Comparison of ENCODE assay signal across 16 cellular contexts in the genomic region with DNA sequence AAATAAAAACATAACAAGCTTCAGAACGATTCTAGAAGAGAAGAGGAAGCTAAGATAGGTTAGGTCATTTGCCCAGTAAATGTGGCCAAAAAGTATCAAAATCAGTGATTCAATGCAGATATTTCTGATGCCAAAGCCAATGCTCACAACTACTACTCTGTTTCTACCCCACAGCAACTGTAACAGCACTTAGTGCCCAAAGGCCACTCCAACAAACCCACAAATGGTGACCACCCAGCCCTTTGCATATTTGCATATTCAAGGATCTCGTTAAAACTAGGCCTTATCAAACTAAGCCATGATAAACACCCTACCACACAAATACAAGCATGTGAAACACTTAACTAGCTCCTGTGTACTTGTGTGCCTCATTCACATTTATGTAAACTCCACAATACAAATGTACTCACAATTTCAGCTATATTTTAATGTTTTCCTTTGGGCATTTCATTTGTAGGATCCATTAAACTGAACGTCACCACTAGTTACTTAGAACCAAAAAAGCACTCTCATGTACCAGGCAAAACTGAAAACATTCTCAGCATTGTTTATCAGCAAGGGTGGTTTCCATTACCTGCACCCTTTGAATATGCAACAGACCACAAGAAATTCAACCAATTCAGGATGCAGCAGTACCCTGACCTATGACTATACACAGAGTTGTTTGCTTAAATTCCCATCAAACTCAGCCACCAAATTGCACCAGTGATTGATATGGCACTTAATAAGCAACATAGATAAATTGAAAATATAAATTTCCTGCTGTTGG.
DNase-seq lines count a peak whose midpoint lies in the region; ATAC-seq, FAIRE-seq and TF ChIP-seq lines count a peak whose summit lies in the region.
"Had no signal": no experiment of that assay in that cellular context is flagged by ENCODE, and none has a peak within 500 bp of the region (broad histone marks: within the 10 kb centered on the region; RNA-seq: fewer than 3 reads in every experiment).

No MANE protein-coding gene starts in this region.

- H3K4me1 Mint-ChIP-seq in glutamatergic neuron (ENCODE audit: low read depth, unreplicated experiment): peaks cover 6% of the 10 kb centered on the region
- H3K4me1 Mint-ChIP-seq: B cell had no signal

- peaks cover 4% of the 10 kb centered on the region for H3K27me3 Mint-ChIP-seq in glutamatergic neuron (ENCODE audit: unreplicated experiment)
- H3K27me3 Mint-ChIP-seq: naive thymus-derived CD8-positive, alpha-beta T cell had no signal

- DNase-seq in GM12891 (ENCODE audit: insufficient read length, low spot score) (no peak), glutamatergic neuron (no peak), ureter (ENCODE audit: low spot score) (no peak), islet precursor cell (no peak)
- peak; percentile 14 for DNase-seq in central memory CD4-positive, alpha-beta T cell
- DNase-seq: activated naive CD4-positive, alpha-beta T cell; DMS53; effector CD8-positive, alpha-beta T cell; naive thymus-derived CD8-positive, alpha-beta T cell; NCI-H2171 treated with DMSO at 0.1 percent for 48 hours; SIG-M5; stimulated activated CD4-positive, alpha-beta T cell treated with anti-CD3 and anti-CD28 coated beads, Interleukin-15, amount 100 ng/mL, for 24 hours had no signal

- TF ChIP-seq CTCF in glutamatergic neuron (IDR thresholded peaks at IDR 0.05; ENCODE audit: partially characterized antibody, unreplicated experiment): no peak

- ATAC-seq in GM18907 (IDR thresholded peaks at IDR 0.05; ENCODE audit: unreplicated experiment) (peak; percentile 70), HG03159 (IDR thresholded peaks at IDR 0.05; ENCODE audit: unreplicated experiment) (peak; percentile 58)

- no peaks in the 10 kb centered on the region for H3K9me3 Mint-ChIP-seq in glutamatergic neuron (ENCODE audit: unreplicated experiment)

- FAIRE-seq in GM12891 (lab: Jason Lieb, UNC): peak; percentile 78
- FAIRE-seq: bronchial epithelial cell had no signal

- H3K4me3 Mint-ChIP-seq in glutamatergic neuron (ENCODE audit: unreplicated experiment): no peak overlapping the region
- H3K4me3 Mint-ChIP-seq: B cell; naive thymus-derived CD8-positive, alpha-beta T cell had no signal

- peaks cover 13% of the 10 kb centered on the region for H3K36me3 Mint-ChIP-seq in glutamatergic neuron (ENCODE audit: unreplicated experiment)

- no peak for TF ChIP-seq POLR2A in GM12891 (IDR thresholded peaks at IDR 0.05; ENCODE audit: low read depth, low read length)

- no peak overlapping the region for H3K27ac Mint-ChIP-seq in glutamatergic neuron (ENCODE audit: unreplicated experiment)
- H3K27ac Mint-ChIP-seq: B cell had no signal

TF ChIP-seq in GM12891, 5 proteins besides CTCF, POLR2A, EP300 and RAD21:
- TF ChIP-seq POLR2AphosphoS5 (IDR thresholded peaks at IDR 0.05; ENCODE audit: low read depth, low read length) (no peak), PAX5 (IDR thresholded peaks at IDR 0.05; ENCODE audit: insufficient read depth, low read length, severe bottlenecking) (no peak), POU2F2 (IDR thresholded peaks at IDR 0.05; ENCODE audit: low read depth, low read length) (peak; percentile 97), SPI1 (IDR thresholded peaks at IDR 0.05; ENCODE audit: low read depth, low read length) (no peak), TAF1 (IDR thresholded peaks at IDR 0.05; ENCODE audit: low read depth, low read length) (no peak)
